Comparison of ENCODE assay signal across 28 cellular contexts in genomic region chr17:39919087-39919683, GRCh38. TPM values are rescaled to one million over a fixed set of nuclear protein-coding genes. Genes with fewer than 3 reads are reported as not detected.
DNase-seq lines count a peak whose midpoint lies in the region; ATAC-seq, FAIRE-seq and TF ChIP-seq lines count a peak whose summit lies in the region.
"Had no signal": no experiment of that assay in that cellular context is flagged by ENCODE, and none has a peak within 500 bp of the region (broad histone marks: within the 10 kb centered on the region; RNA-seq: fewer than 3 reads in every experiment).

No MANE protein-coding gene starts in this region.

- DNase-seq in HepG2 (ENCODE audit: low spot score) (no peak), right lobe of liver (no peak), RKO (ENCODE audit: low spot score) (no peak), NK-92 (lab: John Stamatoyannopoulos, UW; ENCODE audit: unreplicated experiment) (no peak), NCI-H2227 treated with DMSO at 0.1 percent for 48 hours (lab: John Stamatoyannopoulos, UW) (no peak), NCI-H1092 (lab: John Stamatoyannopoulos, UW) (no peak)
- DNase-seq in activated T-helper 1 cell treated with anti-CD3 and anti-CD28 coated beads, Interleukin-12 subunit alpha, Interleukin-12 subunit beta, Interleukin-2, Interleukin-4 antibody, amounts not matched to agents 30 ng/mL and 10 ng/mL and 1 ng/mL, durations not matched to agents 14 hours and 24 hours and 36 hours (ENCODE audit: low spot score), result no peak
- DNase-seq: activated naive CD4-positive, alpha-beta T cell; dorsolateral prefrontal cortex; glutamatergic neuron; mammary epithelial cell; NCI-H1092 treated with DMSO at 0.1 percent for 48 hours; NCI-H187 treated with DMSO at 0.1 percent for 48 hours; NCI-H69; nucleus accumbens; stimulated activated CD4-positive, alpha-beta T cell treated with anti-CD3 and anti-CD28 coated beads, Interleukin-2, amount 100 ng/mL, for 24 hours; T-helper 9 cell; WERI-Rb-1 had no signal

- no peak for TF ChIP-seq RAD21 in HepG2 (CRISPR knock-in tag; IDR thresholded peaks at IDR 0.05)

- CTCF ChIA-PET in HepG2 (lab: Yijun Ruan, JAX; ENCODE audit: low intra/inter-chr PET ratio, low total read pairs), result no interaction called here

- TF ChIP-seq POLR2A in HepG2 (IDR thresholded peaks at IDR 0.05; ENCODE audit: insufficient read depth in 1 of 2, low read depth in 2 of 2, low read length in 2 of 2), result peak in 1 of 2 experiments; percentile 52; a peak in 1 of 4 replicates
- TF ChIP-seq POLR2A in right lobe of liver (IDR thresholded peaks at IDR 0.05), result no peak

- TF ChIP-seq EP300 in HepG2 (IDR thresholded peaks at IDR 0.05; ENCODE audit: low read depth in 2 of 2, low read length in 2 of 2) (no peak), HepG2 (CRISPR knock-in tag; IDR thresholded peaks at IDR 0.05; ENCODE audit: borderline replicate concordance) (no peak)

- H3K27ac ChIP-seq in HepG2 (ENCODE audit: extremely low read length, insufficient read depth, low read length) (no peak overlapping the region), right lobe of liver (no peak overlapping the region), mucosa of rectum (ENCODE audit: low read depth in 2 of 2, low read length in 2 of 2) (peak overlapping the region; percentile 83 to 89)
- H3K27ac ChIP-seq: ascending aorta, dorsolateral prefrontal cortex, RWPE1, SK-N-MC, skin epidermis, vagina, WERI-Rb-1 had no signal

- in situ Hi-C loops in HepG2 (cut with HindIII; ENCODE audit: extremely low pct_ligation_motif_present, low pct_unique_long_range_greater_than_20kb), result no loop called here

- peaks cover 56% of the 10 kb centered on the region for H3K36me3 Mint-ChIP-seq in activated T-helper 1 cell treated with anti-CD3 and anti-CD28 coated beads, Interleukin-12 subunit alpha, Interleukin-12 subunit beta, Interleukin-2, Interleukin-4 antibody, amounts not matched to agents 30 ng/mL and 10 ng/mL and 1 ng/mL, durations not matched to agents 14 hours and 24 hours and 36 hours (ENCODE audit: low read depth)

- H3K9ac ChIP-seq in HepG2 (ENCODE audit: insufficient read depth, low read depth, low read length), result no peak overlapping the region
- H3K9ac ChIP-seq in mucosa of rectum (ENCODE audit: low read depth in 1 of 2, low read length in 2 of 2), result peak overlapping the region in 1 of 2 donors; percentile 24

- H3K27me3 ChIP-seq in HepG2 (ENCODE audit: control insufficient read depth in 1 of 2, insufficient read depth in 2 of 2, low read length in 2 of 2) (no peaks in the 10 kb centered on the region), right lobe of liver (no peaks in the 10 kb centered on the region), mucosa of rectum (ENCODE audit: control insufficient read depth in 2 of 2, insufficient read depth in 2 of 2, low read length in 2 of 2) (no peaks in the 10 kb centered on the region)
- H3K27me3 ChIP-seq: ascending aorta, dorsolateral prefrontal cortex, vagina had no signal

- no peak overlapping the region for H2AFZ ChIP-seq in HepG2 (ENCODE audit: low read length)

- POLR2A ChIA-PET in HepG2 (lab: Yijun Ruan, JAX), result interaction anchor here (0.5 to 1.9 kb wide), 5 partner anchors 7 to 218 kb away, joined by 3 to 4 read pairs (median 3); no protein-coding TSS in a partner anchor

- H3K36me3 ChIP-seq in HepG2 (replicated peaks in 1 of 2; ENCODE audit: control insufficient read depth in 1 of 2, insufficient read depth in 2 of 2, low read length in 2 of 2) (peaks cover 23 to 25% of the 10 kb centered on the region in 2 experiments), right lobe of liver (peaks cover 0 to 29% (median 15%) of the 10 kb centered on the region in 4 donors), mucosa of rectum (ENCODE audit: control insufficient read depth in 2 of 2, insufficient read depth in 2 of 2, low read length in 2 of 2) (peaks cover 35 to 43% of the 10 kb centered on the region in 2 donors)

- H3K9me3 ChIP-seq in HepG2 (ENCODE audit: low read length), result no peaks in the 10 kb centered on the region
- H3K9me3 ChIP-seq in right lobe of liver, result no peaks in the 10 kb centered on the region
- H3K9me3 ChIP-seq in mucosa of rectum (ENCODE audit: control insufficient read depth in 2 of 2, low read length in 2 of 2), result no peaks in the 10 kb centered on the region
- H3K9me3 ChIP-seq: ascending aorta, vagina had no signal

- 97% methylated on average over 9 of the region's 9 CpGs for WGBS in HepG2 (ENCODE audit: low lambda C conversion rate)
- 97% methylated on average over 6 of the region's 9 CpGs for WGBS in right lobe of liver (ENCODE audit: insufficient coverage, low coverage, low lambda C conversion rate, missing lambda C conversion rate)

- TF ChIP-seq CTCF in HepG2 (CRISPR knock-in tag; IDR thresholded peaks at IDR 0.05) (no peak), right lobe of liver (IDR thresholded peaks at IDR 0.05) (no peak)

- H3K4me1 ChIP-seq in HepG2 (ENCODE audit: insufficient read depth, low read length) (peaks cover 93% of the 10 kb centered on the region), right lobe of liver (peaks cover 0 to 74% (median 31%) of the 10 kb centered on the region in 4 donors), mucosa of rectum (ENCODE audit: control insufficient read depth in 2 of 2, insufficient read depth in 2 of 2, low read length in 2 of 2) (peaks cover 20 to 28% of the 10 kb centered on the region in 2 donors)
- H3K4me1 ChIP-seq: ascending aorta, vagina had no signal

- peaks cover 77% of the 10 kb centered on the region for H3K4me1 Mint-ChIP-seq in activated T-helper 1 cell treated with anti-CD3 and anti-CD28 coated beads, Interleukin-12 subunit alpha, Interleukin-12 subunit beta, Interleukin-2, Interleukin-4 antibody, amounts not matched to agents 30 ng/mL and 10 ng/mL and 1 ng/mL, durations not matched to agents 14 hours and 24 hours and 36 hours (ENCODE audit: low read depth)

- H4K20me1 ChIP-seq in HepG2 (ENCODE audit: insufficient read depth, low read length), result peaks cover 6% of the 10 kb centered on the region; the same call in 1 of the 2 replicates

- no peaks in the 10 kb centered on the region for H3K9me3 Mint-ChIP-seq in activated T-helper 1 cell treated with anti-CD3 and anti-CD28 coated beads, Interleukin-12 subunit alpha, Interleukin-12 subunit beta, Interleukin-2, Interleukin-4 antibody, amounts not matched to agents 30 ng/mL and 10 ng/mL and 1 ng/mL, durations not matched to agents 14 hours and 24 hours and 36 hours

- intact Hi-C loops in HepG2 (cut with micrococcal nuclease; ENCODE audit: unreplicated experiment), result no loop called here
- intact Hi-C loops in right lobe of liver (cut with DNase I), result no loop called here
- intact Hi-C loops in activated T-helper 1 cell treated with anti-CD3 and anti-CD28 coated beads, Interleukin-12 subunit alpha, Interleukin-12 subunit beta, Interleukin-2, Interleukin-4 antibody, amounts not matched to agents 30 ng/mL and 10 ng/mL and 1 ng/mL, durations not matched to agents 14 hours and 24 hours and 36 hours (cut with micrococcal nuclease), result no loop called here

- no peak overlapping the region for H3K4me3 ChIP-seq in HepG2 (replicated peaks in 1 of 3; ENCODE audit: insufficient read depth in 1 of 3, low read depth in 2 of 3, low read length in 3 of 3)
- no peak overlapping the region for H3K4me3 ChIP-seq in right lobe of liver
- H3K4me3 ChIP-seq in mucosa of rectum (ENCODE audit: low read length in 2 of 2), result peak overlapping the region in 1 of 2 donors; percentile 78
- H3K4me3 ChIP-seq: ascending aorta, dorsolateral prefrontal cortex, SK-N-MC, skin epidermis, vagina had no signal

- H3K4me3 Mint-ChIP-seq in activated T-helper 1 cell treated with anti-CD3 and anti-CD28 coated beads, Interleukin-12 subunit alpha, Interleukin-12 subunit beta, Interleukin-2, Interleukin-4 antibody, amounts not matched to agents 30 ng/mL and 10 ng/mL and 1 ng/mL, durations not matched to agents 14 hours and 24 hours and 36 hours, result no peak overlapping the region

- ATAC-seq in HepG2 (no peak), right lobe of liver (no peak)
- ATAC-seq: HCT116 had no signal

- no TSS peak for BruUV-seq in HepG2 (replicated peaks; lab: Mats Ljungman, UMichigan)

- H3K27ac Mint-ChIP-seq in activated T-helper 1 cell treated with anti-CD3 and anti-CD28 coated beads, Interleukin-12 subunit alpha, Interleukin-12 subunit beta, Interleukin-2, Interleukin-4 antibody, amounts not matched to agents 30 ng/mL and 10 ng/mL and 1 ng/mL, durations not matched to agents 14 hours and 24 hours and 36 hours, result peak overlapping the region; percentile 82

- H3K79me2 ChIP-seq in HepG2 (ENCODE audit: insufficient read depth, low read length), result peaks cover 20% of the 10 kb centered on the region

- H3K4me2 ChIP-seq in HepG2 (ENCODE audit: low read depth, low read length), result no peak overlapping the region

- no peak for FAIRE-seq in HepG2 (lab: Jason Lieb, UNC)

- H3K27me3 Mint-ChIP-seq in activated T-helper 1 cell treated with anti-CD3 and anti-CD28 coated beads, Interleukin-12 subunit alpha, Interleukin-12 subunit beta, Interleukin-2, Interleukin-4 antibody, amounts not matched to agents 30 ng/mL and 10 ng/mL and 1 ng/mL, durations not matched to agents 14 hours and 24 hours and 36 hours (ENCODE audit: insufficient read depth), result no peaks in the 10 kb centered on the region

RNA-seq across cellular contexts. Expression of gene GSDMB, which starts 0.8 kb away (rescaled TPM):
- 0.70 and 3.3 TPM in 2 replicates for total RNA-seq in HepG2 (2016; rRNA removed; fragmentation: Illumina TruSeq; extraction: Trizol)
- total RNA-seq in HepG2 (2016; cell fraction: cytosol; rRNA removed; fragmentation: Illumina TruSeq; extraction: Trizol; ENCODE audit: low read depth), result 0.44 and 0.51 TPM in 2 replicates
- 0.76 and 2.9 TPM in 2 replicates for total RNA-seq in HepG2 (2016; cell fraction: insoluble cytoplasmic fraction; rRNA removed; fragmentation: Illumina TruSeq; extraction: Trizol)
- total RNA-seq in HepG2 (2016; cell fraction: membrane; rRNA removed; fragmentation: Illumina TruSeq; extraction: Trizol), result 0.31 and 0.62 TPM in 2 replicates
- total RNA-seq in HepG2 (2016; cell fraction: nucleus; rRNA removed; fragmentation: Illumina TruSeq; extraction: Trizol), result 8.3 and 9.3 TPM in 2 replicates
- polyA plus RNA-seq in HepG2 (2011; rRNA removed), result 30.4 and 39.4 TPM in 2 replicates
- 3.7 and 4.3 TPM in 2 replicates for polyA plus RNA-seq in HepG2 (2011; cell fraction: cytosol; rRNA removed)
- polyA plus RNA-seq in HepG2 (2011; cell fraction: nucleus; rRNA removed), result 140 and 180 TPM in 2 replicates
- polyA plus RNA-seq in HepG2 (2012), result 36.5 and 54.8 TPM in 2 replicates
- 0.33 and 0.52 TPM in 2 replicates for polyA plus RNA-seq in HepG2 (2016; cell fraction: cytosol; fragmentation: Illumina TruSeq; extraction: Trizol; ENCODE audit: low read depth)
- polyA plus RNA-seq in HepG2 (2016; cell fraction: insoluble cytoplasmic fraction; fragmentation: Illumina TruSeq; extraction: Trizol; ENCODE audit: low read depth), result 0.73 and 1.2 TPM in 2 replicates
- polyA plus RNA-seq in HepG2 (2016; cell fraction: membrane; fragmentation: Illumina TruSeq; extraction: Trizol; ENCODE audit: low read depth), result 0.26 and 0.35 TPM in 2 replicates
- 21.8 and 24.9 TPM in 2 replicates for polyA plus RNA-seq in HepG2 (2016; cell fraction: nucleus; fragmentation: Illumina TruSeq; extraction: Trizol; ENCODE audit: insufficient read depth, low read depth)
- polyA minus RNA-seq in HepG2 (2011; rRNA and poly(A)+ RNA removed; ENCODE audit: low replicate concordance), result 4.9 and 23.3 TPM in 2 replicates
- polyA minus RNA-seq in HepG2 (2011; cell fraction: cytosol; rRNA and poly(A)+ RNA removed), result 1.1 and 1.5 TPM in 2 replicates
- 42.0 and 56.2 TPM in 2 replicates for polyA minus RNA-seq in HepG2 (2011; cell fraction: nucleus; rRNA and poly(A)+ RNA removed)
- 10 to 100 TPM in 3 of 6 experiments, 1 to 10 TPM in 3; 4.7 to 40.8 (median 18.8) TPM for total RNA-seq in right lobe of liver
- total RNA-seq in activated T-helper 1 cell treated with anti-CD3 and anti-CD28 coated beads, Interleukin-12 subunit alpha, Interleukin-12 subunit beta, Interleukin-2, Interleukin-4 antibody, amounts not matched to agents 30 ng/mL and 10 ng/mL and 1 ng/mL, durations not matched to agents 14 hours and 24 hours and 36 hours, result 23.8 and 27.4 TPM in 2 replicates

RNA-seq across cellular contexts. Expression of gene ORMDL3, which starts 8.2 kb away (rescaled TPM):
- total RNA-seq in HepG2 (2016; rRNA removed; fragmentation: Illumina TruSeq; extraction: Trizol) (125 and 181 TPM in 2 replicates), right lobe of liver (100 to 1,000 TPM; 105 to 174 (median 128) TPM)
- total RNA-seq in HepG2 (2016; cell fraction: cytosol; rRNA removed; fragmentation: Illumina TruSeq; extraction: Trizol; ENCODE audit: low read depth), result 52.8 and 58.2 TPM in 2 replicates
- 110 and 214 TPM in 2 replicates for total RNA-seq in HepG2 (2016; cell fraction: insoluble cytoplasmic fraction; rRNA removed; fragmentation: Illumina TruSeq; extraction: Trizol)
- total RNA-seq in HepG2 (2016; cell fraction: membrane; rRNA removed; fragmentation: Illumina TruSeq; extraction: Trizol), result 136 and 143 TPM in 2 replicates
- total RNA-seq in HepG2 (2016; cell fraction: nucleus; rRNA removed; fragmentation: Illumina TruSeq; extraction: Trizol), result 112 and 134 TPM in 2 replicates
- 384 and 546 TPM in 2 replicates for polyA plus RNA-seq in HepG2 (2011; rRNA removed)
- polyA plus RNA-seq in HepG2 (2011; cell fraction: cytosol; rRNA removed), result 330 and 331 TPM in 2 replicates
- polyA plus RNA-seq in HepG2 (2011; cell fraction: nucleus; rRNA removed), result 319 and 431 TPM in 2 replicates
- 176 and 292 TPM in 2 replicates for polyA plus RNA-seq in HepG2 (2012)
- 35.1 and 42.1 TPM in 2 replicates for polyA plus RNA-seq in HepG2 (2016; cell fraction: cytosol; fragmentation: Illumina TruSeq; extraction: Trizol; ENCODE audit: low read depth)
- 81.8 and 96.3 TPM in 2 replicates for polyA plus RNA-seq in HepG2 (2016; cell fraction: insoluble cytoplasmic fraction; fragmentation: Illumina TruSeq; extraction: Trizol; ENCODE audit: low read depth)
- 72.9 and 81.6 TPM in 2 replicates for polyA plus RNA-seq in HepG2 (2016; cell fraction: membrane; fragmentation: Illumina TruSeq; extraction: Trizol; ENCODE audit: low read depth)
- 169 and 170 TPM in 2 replicates for polyA plus RNA-seq in HepG2 (2016; cell fraction: nucleus; fragmentation: Illumina TruSeq; extraction: Trizol; ENCODE audit: insufficient read depth, low read depth)
- polyA minus RNA-seq in HepG2 (2011; rRNA and poly(A)+ RNA removed; ENCODE audit: low replicate concordance), result 76.0 and 1,167 TPM in 2 replicates
- 115 and 192 TPM in 2 replicates for polyA minus RNA-seq in HepG2 (2011; cell fraction: cytosol; rRNA and poly(A)+ RNA removed)
- polyA minus RNA-seq in HepG2 (2011; cell fraction: nucleus; rRNA and poly(A)+ RNA removed), result 79.2 and 94.6 TPM in 2 replicates
- total RNA-seq in activated T-helper 1 cell treated with anti-CD3 and anti-CD28 coated beads, Interleukin-12 subunit alpha, Interleukin-12 subunit beta, Interleukin-2, Interleukin-4 antibody, amounts not matched to agents 30 ng/mL and 10 ng/mL and 1 ng/mL, durations not matched to agents 14 hours and 24 hours and 36 hours, result 70.8 and 77.4 TPM in 2 replicates

RNA-seq across cellular contexts. Expression of gene LRRC3C, which starts 8.3 kb away (rescaled TPM):
- total RNA-seq in HepG2 (2016; rRNA removed; fragmentation: Illumina TruSeq; extraction: Trizol) (not detected in 2 replicates), right lobe of liver (not detected)
- not detected in 2 replicates for total RNA-seq in HepG2 (2016; cell fraction: cytosol; rRNA removed; fragmentation: Illumina TruSeq; extraction: Trizol; ENCODE audit: low read depth)
- total RNA-seq in HepG2 (2016; cell fraction: insoluble cytoplasmic fraction; rRNA removed; fragmentation: Illumina TruSeq; extraction: Trizol), result not detected in 2 replicates
- total RNA-seq in HepG2 (2016; cell fraction: membrane; rRNA removed; fragmentation: Illumina TruSeq; extraction: Trizol), result not detected in 2 replicates
- not detected in 2 replicates for total RNA-seq in HepG2 (2016; cell fraction: nucleus; rRNA removed; fragmentation: Illumina TruSeq; extraction: Trizol)
- polyA plus RNA-seq in HepG2 (2011; rRNA removed), result 0.10 and 0.17 TPM in 2 replicates
- polyA plus RNA-seq in HepG2 (2011; cell fraction: cytosol; rRNA removed), result 0.11 TPM in 1 of 2 replicates, not detected in the other
- not detected in 2 replicates for polyA plus RNA-seq in HepG2 (2011; cell fraction: nucleus; rRNA removed)
- not detected in 2 replicates for polyA plus RNA-seq in HepG2 (2012)
- polyA plus RNA-seq in HepG2 (2016; cell fraction: cytosol; fragmentation: Illumina TruSeq; extraction: Trizol; ENCODE audit: low read depth), result not detected in 2 replicates
- not detected in 2 replicates for polyA plus RNA-seq in HepG2 (2016; cell fraction: insoluble cytoplasmic fraction; fragmentation: Illumina TruSeq; extraction: Trizol; ENCODE audit: low read depth)
- not detected in 2 replicates for polyA plus RNA-seq in HepG2 (2016; cell fraction: membrane; fragmentation: Illumina TruSeq; extraction: Trizol; ENCODE audit: low read depth)
- polyA plus RNA-seq in HepG2 (2016; cell fraction: nucleus; fragmentation: Illumina TruSeq; extraction: Trizol; ENCODE audit: insufficient read depth, low read depth), result not detected in 2 replicates
- 0.24 TPM in 1 of 2 replicates, not detected in the other for polyA minus RNA-seq in HepG2 (2011; rRNA and poly(A)+ RNA removed; ENCODE audit: low replicate concordance)
- polyA minus RNA-seq in HepG2 (2011; cell fraction: cytosol; rRNA and poly(A)+ RNA removed), result not detected in 2 replicates
- not detected in 2 replicates for polyA minus RNA-seq in HepG2 (2011; cell fraction: nucleus; rRNA and poly(A)+ RNA removed)
- total RNA-seq in activated T-helper 1 cell treated with anti-CD3 and anti-CD28 coated beads, Interleukin-12 subunit alpha, Interleukin-12 subunit beta, Interleukin-2, Interleukin-4 antibody, amounts not matched to agents 30 ng/mL and 10 ng/mL and 1 ng/mL, durations not matched to agents 14 hours and 24 hours and 36 hours, result not detected in 2 replicates
- total RNA-seq: ascending aorta, G401, kidney epithelial cell, mammary epithelial cell, myocyte, vagina had no signal
- polyA plus RNA-seq: mammary epithelial cell had no signal

RNA-seq across cellular contexts. Expression of gene GSDMA, which starts 43.6 kb away (rescaled TPM):
- not detected in 2 replicates for total RNA-seq in HepG2 (2016; rRNA removed; fragmentation: Illumina TruSeq; extraction: Trizol)
- total RNA-seq in HepG2 (2016; cell fraction: cytosol; rRNA removed; fragmentation: Illumina TruSeq; extraction: Trizol; ENCODE audit: low read depth), result not detected in 2 replicates
- total RNA-seq in HepG2 (2016; cell fraction: insoluble cytoplasmic fraction; rRNA removed; fragmentation: Illumina TruSeq; extraction: Trizol), result not detected in 2 replicates
- total RNA-seq in HepG2 (2016; cell fraction: membrane; rRNA removed; fragmentation: Illumina TruSeq; extraction: Trizol), result not detected in 2 replicates
- total RNA-seq in HepG2 (2016; cell fraction: nucleus; rRNA removed; fragmentation: Illumina TruSeq; extraction: Trizol), result not detected in 2 replicates
- polyA plus RNA-seq in HepG2 (2011; rRNA removed), result 0.07 TPM in 1 of 2 replicates, not detected in the other
- polyA plus RNA-seq in HepG2 (2011; cell fraction: cytosol; rRNA removed), result 0.08 TPM in 1 of 2 replicates, not detected in the other
- polyA plus RNA-seq in HepG2 (2011; cell fraction: nucleus; rRNA removed), result not detected in 2 replicates
- polyA plus RNA-seq in HepG2 (2012), result not detected in 2 replicates
- not detected in 2 replicates for polyA plus RNA-seq in HepG2 (2016; cell fraction: cytosol; fragmentation: Illumina TruSeq; extraction: Trizol; ENCODE audit: low read depth)
- polyA plus RNA-seq in HepG2 (2016; cell fraction: insoluble cytoplasmic fraction; fragmentation: Illumina TruSeq; extraction: Trizol; ENCODE audit: low read depth), result not detected in 2 replicates
- not detected in 2 replicates for polyA plus RNA-seq in HepG2 (2016; cell fraction: membrane; fragmentation: Illumina TruSeq; extraction: Trizol; ENCODE audit: low read depth)
- polyA plus RNA-seq in HepG2 (2016; cell fraction: nucleus; fragmentation: Illumina TruSeq; extraction: Trizol; ENCODE audit: insufficient read depth, low read depth), result not detected in 2 replicates
- polyA minus RNA-seq in HepG2 (2011; rRNA and poly(A)+ RNA removed; ENCODE audit: low replicate concordance), result not detected in 2 replicates
- not detected in 2 replicates for polyA minus RNA-seq in HepG2 (2011; cell fraction: cytosol; rRNA and poly(A)+ RNA removed)
- not detected in 2 replicates for polyA minus RNA-seq in HepG2 (2011; cell fraction: nucleus; rRNA and poly(A)+ RNA removed)
- total RNA-seq in right lobe of liver, result under 1 TPM in 2 of 6 experiments, not detected in 4; 0.42 to 0.99 TPM
- total RNA-seq in activated T-helper 1 cell treated with anti-CD3 and anti-CD28 coated beads, Interleukin-12 subunit alpha, Interleukin-12 subunit beta, Interleukin-2, Interleukin-4 antibody, amounts not matched to agents 30 ng/mL and 10 ng/mL and 1 ng/mL, durations not matched to agents 14 hours and 24 hours and 36 hours, result 0.42 and 0.73 TPM in 2 replicates
- total RNA-seq: ascending aorta, G401, kidney epithelial cell, myocyte had no signal

RNA-seq across cellular contexts. Expression of gene ZPBP2, which starts 51.2 kb away (rescaled TPM):
- total RNA-seq in HepG2 (2016; rRNA removed; fragmentation: Illumina TruSeq; extraction: Trizol) (not detected in 2 replicates), right lobe of liver (not detected)
- total RNA-seq in HepG2 (2016; cell fraction: cytosol; rRNA removed; fragmentation: Illumina TruSeq; extraction: Trizol; ENCODE audit: low read depth), result not detected in 2 replicates
- not detected in 2 replicates for total RNA-seq in HepG2 (2016; cell fraction: insoluble cytoplasmic fraction; rRNA removed; fragmentation: Illumina TruSeq; extraction: Trizol)
- not detected in 2 replicates for total RNA-seq in HepG2 (2016; cell fraction: membrane; rRNA removed; fragmentation: Illumina TruSeq; extraction: Trizol)
- total RNA-seq in HepG2 (2016; cell fraction: nucleus; rRNA removed; fragmentation: Illumina TruSeq; extraction: Trizol), result not detected in 2 replicates
- not detected in 2 replicates for polyA plus RNA-seq in HepG2 (2011; rRNA removed)
- polyA plus RNA-seq in HepG2 (2011; cell fraction: cytosol; rRNA removed), result not detected in 2 replicates
- polyA plus RNA-seq in HepG2 (2011; cell fraction: nucleus; rRNA removed), result not detected in 2 replicates
- not detected in 2 replicates for polyA plus RNA-seq in HepG2 (2012)
- polyA plus RNA-seq in HepG2 (2016; cell fraction: cytosol; fragmentation: Illumina TruSeq; extraction: Trizol; ENCODE audit: low read depth), result not detected in 2 replicates
- not detected in 2 replicates for polyA plus RNA-seq in HepG2 (2016; cell fraction: insoluble cytoplasmic fraction; fragmentation: Illumina TruSeq; extraction: Trizol; ENCODE audit: low read depth)
- polyA plus RNA-seq in HepG2 (2016; cell fraction: membrane; fragmentation: Illumina TruSeq; extraction: Trizol; ENCODE audit: low read depth), result not detected in 2 replicates
- polyA plus RNA-seq in HepG2 (2016; cell fraction: nucleus; fragmentation: Illumina TruSeq; extraction: Trizol; ENCODE audit: insufficient read depth, low read depth), result not detected in 2 replicates
- not detected in 2 replicates for polyA minus RNA-seq in HepG2 (2011; rRNA and poly(A)+ RNA removed; ENCODE audit: low replicate concordance)
- not detected in 2 replicates for polyA minus RNA-seq in HepG2 (2011; cell fraction: cytosol; rRNA and poly(A)+ RNA removed)
- polyA minus RNA-seq in HepG2 (2011; cell fraction: nucleus; rRNA and poly(A)+ RNA removed), result not detected in 2 replicates
- 0.37 TPM in 1 of 2 replicates, not detected in the other for total RNA-seq in activated T-helper 1 cell treated with anti-CD3 and anti-CD28 coated beads, Interleukin-12 subunit alpha, Interleukin-12 subunit beta, Interleukin-2, Interleukin-4 antibody, amounts not matched to agents 30 ng/mL and 10 ng/mL and 1 ng/mL, durations not matched to agents 14 hours and 24 hours and 36 hours
- total RNA-seq: ascending aorta, dorsolateral prefrontal cortex, G401, kidney epithelial cell, mammary epithelial cell, myocyte, vagina had no signal
- polyA plus RNA-seq: mammary epithelial cell had no signal

Comparison
In these comparisons a context has a peak if more than half of its experiments do, and no peak if none do; other contexts are left out.
1. H3K27ac ChIP-seq: peak in mucosa of rectum (2 of 2); none in HepG2 (single experiment) and right lobe of liver (0 of 3).